34 cellular contexts compared by ENCODE assay signal in genomic region chr22:19592464-19592863, GRCh38.
"Had no signal": no experiment of that assay in that cellular context is flagged by ENCODE, and none has a peak within 500 bp of the region (broad histone marks: within the 10 kb centered on the region; RNA-seq: fewer than 3 reads in every experiment).

No MANE protein-coding gene starts in this region.

- H3K36me3 ChIP-seq: adrenal gland, brain microvascular endothelial cell, breast epithelium had no signal

- H3K36me3 Mint-ChIP-seq: activated CD4-positive, alpha-beta memory T cell treated with anti-CD3 and anti-CD28 coated beads for 36 hours; activated naive CD4-positive, alpha-beta T cell treated with anti-CD3 and anti-CD28 coated beads, Interleukin-2, amount 50 U/mL, for 72 hours; activated naive CD8-positive, alpha-beta T cell treated with anti-CD3 and anti-CD28 coated beads for 36 hours had no signal

- H3K9me3 ChIP-seq: adrenal gland, breast epithelium had no signal

- H3K4me1 ChIP-seq: adrenal gland, breast epithelium had no signal

- H3K27ac Mint-ChIP-seq: activated B cell treated with CpG ODN at 0.5 μM for 24 hours; activated CD4-positive, alpha-beta memory T cell treated with anti-CD3 and anti-CD28 coated beads for 36 hours; activated CD4-positive, alpha-beta T cell treated with anti-CD3 and anti-CD28 coated beads, Interleukin-2, amount 10 ng/mL, durations not matched to agents 24 days and 14 days; activated CD8-positive, alpha-beta T cell treated with anti-CD3 and anti-CD28 coated beads for 36 hours; activated naive CD4-positive, alpha-beta T cell treated with anti-CD3 and anti-CD28 coated beads for 36 hours; activated naive CD8-positive, alpha-beta T cell treated with anti-CD3 and anti-CD28 coated beads for 36 hours; activated T-cell treated with anti-CD3 and anti-CD28 coated beads, Interleukin-2, amount 50 U/mL, for 72 hours; activated T-helper 1 cell treated with anti-CD3 and anti-CD28 coated beads, Interleukin-12 subunit alpha, Interleukin-12 subunit beta, Interleukin-2, Interleukin-4 antibody, amounts not matched to agents 30 ng/mL and 10 ng/mL and 1 ng/mL, durations not matched to agents 14 hours and 24 hours and 36 hours; activated T-helper 17 cell treated with anti-CD3 and anti-CD28 coated beads, Interleukin-2, amount 50 U/mL, for 72 hours; T-helper 1 cell treated with Interleukin-12 subunit alpha and Interleukin-12 subunit beta and Interleukin-4 antibody, amounts not matched to agents 30 μg/mL and 1 μg/mL, for 36 hours; T-helper 2 cell treated with Interferon-gamma antibody and Interleukin-4, amounts not matched to agents 5 μg/mL and 100 μg/mL, for 36 hours had no signal

- H3K4me3 Mint-ChIP-seq: activated B cell treated with CpG ODN at 0.5 μM for 24 hours; activated CD4-positive, alpha-beta memory T cell treated with anti-CD3 and anti-CD28 coated beads for 36 hours; activated CD4-positive, alpha-beta T cell treated with anti-CD3 and anti-CD28 coated beads, Interleukin-2, amount 10 ng/mL, durations not matched to agents 24 days and 14 days; activated CD8-positive, alpha-beta T cell treated with anti-CD3 and anti-CD28 coated beads for 36 hours; activated naive CD4-positive, alpha-beta T cell treated with anti-CD3 and anti-CD28 coated beads for 36 hours; activated naive CD8-positive, alpha-beta T cell treated with anti-CD3 and anti-CD28 coated beads for 36 hours; activated T-cell treated with anti-CD3 and anti-CD28 coated beads, Interleukin-2, amount 50 U/mL, for 4 hours; activated T-cell treated with anti-CD3 and anti-CD28 coated beads, Interleukin-2, amount 50 U/mL, for 72 hours; activated T-helper 1 cell treated with anti-CD3 and anti-CD28 coated beads, Interleukin-12 subunit alpha, Interleukin-12 subunit beta, Interleukin-2, Interleukin-4 antibody, amounts not matched to agents 30 ng/mL and 10 ng/mL and 1 ng/mL, durations not matched to agents 14 hours and 24 hours and 36 hours; activated T-helper 17 cell treated with anti-CD3 and anti-CD28 coated beads, Interleukin-2, amount 50 U/mL, for 72 hours; T-helper 1 cell treated with Interleukin-12 subunit alpha and Interleukin-12 subunit beta and Interleukin-4 antibody, amounts not matched to agents 30 μg/mL and 1 μg/mL, for 36 hours; T-helper 2 cell treated with Interferon-gamma antibody and Interleukin-4, amounts not matched to agents 5 μg/mL and 100 μg/mL, for 36 hours had no signal

- H3K4me3 ChIP-seq: adrenal gland, breast epithelium had no signal

- H3K27ac ChIP-seq: adrenal gland, brain microvascular endothelial cell, breast epithelium, VCaP had no signal

- DNase-seq: activated B cell treated with CpG ODN at 0.5 μM for 24 hours; activated CD4-positive, alpha-beta memory T cell treated with anti-CD3 and anti-CD28 coated beads for 36 hours; activated CD4-positive, alpha-beta T cell treated with anti-CD3 and anti-CD28 coated beads for 4 hours; activated CD4-positive, alpha-beta T cell treated with anti-CD3 and anti-CD28 coated beads, Interleukin-2, amount 10 ng/mL, durations not matched to agents 24 days and 14 days; activated CD4-positive, alpha-beta T cell treated with anti-CD3 and anti-CD28 coated beads, Interleukin-2, amount 50 U/mL, for 1 hour; activated CD4-positive, alpha-beta T cell treated with anti-CD3 and anti-CD28 coated beads, Interleukin-2, amount 50 U/mL, for 4 hours; activated CD4-positive, CD25-positive, alpha-beta regulatory T cell treated with anti-CD3 and anti-CD28 coated beads, Interleukin-2, amount 50 U/mL, for 72 hours; activated CD8-positive, alpha-beta memory T cell treated with anti-CD3 and anti-CD28 coated beads, Interleukin-2, amount 50 U/mL, for 4 hours; activated CD8-positive, alpha-beta T cell treated with anti-CD3 and anti-CD28 coated beads for 36 hours; activated effector memory CD4-positive, alpha-beta T cell treated with anti-CD3 and anti-CD28 coated beads, Interleukin-2, amount 50 U/mL, for 16 hours; activated gamma-delta T cell treated with Interleukin-2 at 50 U/mL for 16 hours; activated naive CD4-positive, alpha-beta T cell; activated naive CD4-positive, alpha-beta T cell treated with anti-CD3 and anti-CD28 coated beads for 36 hours; activated naive CD4-positive, alpha-beta T cell treated with anti-CD3 and anti-CD28 coated beads, Interleukin-2, amount 50 U/mL, for 16 hours; activated naive CD8-positive, alpha-beta T cell treated with anti-CD3 and anti-CD28 coated beads for 36 hours; activated T-cell treated with anti-CD3 and anti-CD28 coated beads for 4 hours; activated T-cell treated with anti-CD3 and anti-CD28 coated beads, Interleukin-2, amount 50 U/mL, for 1 hour; activated T-cell treated with anti-CD3 and anti-CD28 coated beads, Interleukin-2, amount 50 U/mL, for 4 hours; activated T-cell treated with anti-CD3 and anti-CD28 coated beads, Interleukin-2, amount 50 U/mL, for 72 hours; adrenal gland; amniotic stem cell; aorta; brain microvascular endothelial cell; central memory CD4-positive, alpha-beta T cell; T-helper 1 cell; T-helper 2 cell; T-helper 9 cell had no signal

- H3K27me3 ChIP-seq: adrenal gland, brain microvascular endothelial cell, breast epithelium had no signal

- H3K27me3 Mint-ChIP-seq: activated CD4-positive, alpha-beta memory T cell treated with anti-CD3 and anti-CD28 coated beads for 36 hours; activated CD8-positive, alpha-beta T cell treated with anti-CD3 and anti-CD28 coated beads for 36 hours; activated naive CD8-positive, alpha-beta T cell treated with anti-CD3 and anti-CD28 coated beads for 36 hours had no signal

- H3K9me3 Mint-ChIP-seq: activated B cell treated with CpG ODN at 0.5 μM for 24 hours; activated CD4-positive, alpha-beta memory T cell treated with anti-CD3 and anti-CD28 coated beads for 36 hours; activated CD4-positive, alpha-beta T cell treated with anti-CD3 and anti-CD28 coated beads, Interleukin-2, amount 10 ng/mL, durations not matched to agents 24 days and 14 days; activated CD8-positive, alpha-beta T cell treated with anti-CD3 and anti-CD28 coated beads for 36 hours; activated naive CD4-positive, alpha-beta T cell treated with anti-CD3 and anti-CD28 coated beads for 36 hours; activated naive CD8-positive, alpha-beta T cell treated with anti-CD3 and anti-CD28 coated beads for 36 hours; activated T-cell treated with anti-CD3 and anti-CD28 coated beads, Interleukin-2, amount 50 U/mL, for 4 hours; activated T-cell treated with anti-CD3 and anti-CD28 coated beads, Interleukin-2, amount 50 U/mL, for 72 hours; activated T-helper 1 cell treated with anti-CD3 and anti-CD28 coated beads, Interleukin-12 subunit alpha, Interleukin-12 subunit beta, Interleukin-2, Interleukin-4 antibody, amounts not matched to agents 30 ng/mL and 10 ng/mL and 1 ng/mL, durations not matched to agents 14 hours and 24 hours and 36 hours; activated T-helper 17 cell treated with anti-CD3 and anti-CD28 coated beads, Interleukin-2, amount 50 U/mL, for 72 hours; T-helper 1 cell treated with Interleukin-12 subunit alpha and Interleukin-12 subunit beta and Interleukin-4 antibody, amounts not matched to agents 30 μg/mL and 1 μg/mL, for 36 hours; T-helper 2 cell treated with Interferon-gamma antibody and Interleukin-4, amounts not matched to agents 5 μg/mL and 100 μg/mL, for 36 hours had no signal
